In genomic region chr3:62777130-62777529, GRCh38 we compare ENCODE assay signal across 38 cellular contexts.
"Had no signal": no experiment of that assay in that cellular context is flagged by ENCODE, and none has a peak within 500 bp of the region (broad histone marks: within the 10 kb centered on the region; RNA-seq: fewer than 3 reads in every experiment).

No MANE protein-coding gene starts in this region.

- H3K36me3 Mint-ChIP-seq: activated naive CD4-positive, alpha-beta T cell treated with anti-CD3 and anti-CD28 coated beads, Interleukin-2, amount 10 ng/mL, durations not matched to agents 7 days and 5 days; activated naive CD4-positive, alpha-beta T cell treated with anti-CD3 and anti-CD28 coated beads, Interleukin-2, amount 50 U/mL, for 24 hours; activated naive CD4-positive, alpha-beta T cell treated with anti-CD3 and anti-CD28 coated beads, Interleukin-2, amount 50 U/mL, for 72 hours; activated naive CD8-positive, alpha-beta T cell; activated naive CD8-positive, alpha-beta T cell treated with anti-CD3 and anti-CD28 coated beads for 36 hours; activated naive CD8-positive, alpha-beta T cell treated with anti-CD3 and anti-CD28 coated beads, Interleukin-2, amount 10 ng/mL, durations not matched to agents 7 days and 5 days; brain had no signal

- ATAC-seq: activated naive CD4-positive, alpha-beta T cell treated with anti-CD3 and anti-CD28 coated beads, Interleukin-2, amount 50 U/mL, for 72 hours; activated naive CD8-positive, alpha-beta T cell treated with anti-CD3 and anti-CD28 coated beads, Interleukin-2, amount 50 U/mL, for 24 hours; activated T-cell treated with anti-CD3 and anti-CD28 coated beads, Interleukin-2, amount 50 U/mL, for 4 hours; activated T-cell treated with anti-CD3 and anti-CD28 coated beads, Interleukin-2, amount 50 U/mL, for 72 hours; activated T-helper 17 cell treated with anti-CD3 and anti-CD28 coated beads, Interleukin-2, amount 50 U/mL, for 72 hours; body of pancreas had no signal

- H3K27me3 Mint-ChIP-seq: activated naive CD4-positive, alpha-beta T cell treated with anti-CD3 and anti-CD28 coated beads, Interleukin-2, amount 10 ng/mL, durations not matched to agents 7 days and 5 days; activated naive CD8-positive, alpha-beta T cell; activated naive CD8-positive, alpha-beta T cell treated with anti-CD3 and anti-CD28 coated beads for 36 hours; activated naive CD8-positive, alpha-beta T cell treated with anti-CD3 and anti-CD28 coated beads, Interleukin-2, amount 10 ng/mL, durations not matched to agents 7 days and 5 days; activated naive CD8-positive, alpha-beta T cell treated with anti-CD3 and anti-CD28 coated beads, Interleukin-2, amount 50 U/mL, for 24 hours; activated T-cell treated with anti-CD3 and anti-CD28 coated beads, Interleukin-2, amount 50 U/mL, for 24 hours; central memory CD8-positive, alpha-beta T cell had no signal

- H3K27ac ChIP-seq: adrenal gland, ascending aorta, body of pancreas, brain microvascular endothelial cell, breast epithelium, cardiac muscle cell had no signal

- H3K4me3 Mint-ChIP-seq: activated naive CD4-positive, alpha-beta T cell treated with anti-CD3 and anti-CD28 coated beads for 36 hours; activated naive CD4-positive, alpha-beta T cell treated with anti-CD3 and anti-CD28 coated beads, Interleukin-2, amount 10 ng/mL, durations not matched to agents 7 days and 5 days; activated naive CD4-positive, alpha-beta T cell treated with anti-CD3 and anti-CD28 coated beads, Interleukin-2, amount 50 U/mL, for 24 hours; activated naive CD8-positive, alpha-beta T cell; activated naive CD8-positive, alpha-beta T cell treated with anti-CD3 and anti-CD28 coated beads for 36 hours; activated naive CD8-positive, alpha-beta T cell treated with anti-CD3 and anti-CD28 coated beads, Interleukin-2, amount 10 ng/mL, durations not matched to agents 7 days and 5 days; activated naive CD8-positive, alpha-beta T cell treated with anti-CD3 and anti-CD28 coated beads, Interleukin-2, amount 50 U/mL, for 24 hours; activated T-cell treated with anti-CD3 and anti-CD28 coated beads, Interleukin-2, amount 50 U/mL, for 24 hours; activated T-cell treated with anti-CD3 and anti-CD28 coated beads, Interleukin-2, amount 50 U/mL, for 4 hours; activated T-cell treated with anti-CD3 and anti-CD28 coated beads, Interleukin-2, amount 50 U/mL, for 72 hours; activated T-helper 1 cell treated with anti-CD3 and anti-CD28 coated beads, Interleukin-12 subunit alpha, Interleukin-12 subunit beta, Interleukin-2, Interleukin-4 antibody, amounts not matched to agents 30 ng/mL and 10 ng/mL and 1 ng/mL, durations not matched to agents 14 hours and 24 hours and 36 hours; activated T-helper 17 cell treated with anti-CD3 and anti-CD28 coated beads, Interleukin-2, amount 50 U/mL, for 72 hours; brain; central memory CD8-positive, alpha-beta T cell had no signal

- H3K4me1 Mint-ChIP-seq: activated naive CD4-positive, alpha-beta T cell treated with anti-CD3 and anti-CD28 coated beads, Interleukin-2, amount 10 ng/mL, durations not matched to agents 7 days and 5 days; activated naive CD4-positive, alpha-beta T cell treated with anti-CD3 and anti-CD28 coated beads, Interleukin-2, amount 50 U/mL, for 24 hours; activated naive CD8-positive, alpha-beta T cell treated with anti-CD3 and anti-CD28 coated beads for 36 hours; activated naive CD8-positive, alpha-beta T cell treated with anti-CD3 and anti-CD28 coated beads, Interleukin-2, amount 10 ng/mL, durations not matched to agents 7 days and 5 days; activated naive CD8-positive, alpha-beta T cell treated with anti-CD3 and anti-CD28 coated beads, Interleukin-2, amount 50 U/mL, for 24 hours; activated T-helper 17 cell treated with anti-CD3 and anti-CD28 coated beads, Interleukin-2, amount 50 U/mL, for 72 hours; central memory CD8-positive, alpha-beta T cell had no signal

- DNase-seq: activated effector memory CD4-positive, alpha-beta T cell treated with anti-CD3 and anti-CD28 coated beads, Interleukin-2, amount 50 U/mL, for 16 hours; activated effector memory CD4-positive, alpha-beta T cell treated with Interleukin-2 at 50 U/mL for 16 hours; activated gamma-delta T cell; activated gamma-delta T cell treated with Interleukin-2 at 50 U/mL for 16 hours; activated naive CD4-positive, alpha-beta T cell; activated naive CD4-positive, alpha-beta T cell treated with anti-CD3 and anti-CD28 coated beads for 36 hours; activated naive CD4-positive, alpha-beta T cell treated with anti-CD3 and anti-CD28 coated beads, Interleukin-2, amount 10 ng/mL, durations not matched to agents 7 days and 5 days; activated naive CD4-positive, alpha-beta T cell treated with anti-CD3 and anti-CD28 coated beads, Interleukin-2, amount 50 U/mL, for 16 hours; activated naive CD4-positive, alpha-beta T cell treated with Interleukin-2 at 50 U/mL for 16 hours; activated naive CD8-positive, alpha-beta T cell treated with anti-CD3 and anti-CD28 coated beads for 36 hours; activated naive CD8-positive, alpha-beta T cell treated with anti-CD3 and anti-CD28 coated beads, Interleukin-2, amount 10 ng/mL, durations not matched to agents 7 days and 5 days; activated naive CD8-positive, alpha-beta T cell treated with anti-CD3 and anti-CD28 coated beads, Interleukin-2, amount 50 U/mL, for 24 hours; activated T-cell treated with anti-CD3 and anti-CD28 coated beads, Interleukin-2, amount 50 U/mL, for 1 hour; activated T-cell treated with anti-CD3 and anti-CD28 coated beads, Interleukin-2, amount 50 U/mL, for 24 hours; activated T-cell treated with anti-CD3 and anti-CD28 coated beads, Interleukin-2, amount 50 U/mL, for 4 hours; activated T-cell treated with anti-CD3 and anti-CD28 coated beads, Interleukin-2, amount 50 U/mL, for 48 hours; activated T-cell treated with anti-CD3 and anti-CD28 coated beads, Interleukin-2, amount 50 U/mL, for 72 hours; adrenal gland; amniotic stem cell; amygdala; anterior cingulate cortex; aorta; body of pancreas; brain microvascular endothelial cell; caudate nucleus; central memory CD4-positive, alpha-beta T cell; cerebellar nuclear complex had no signal

- H3K27me3 ChIP-seq: adrenal gland, ascending aorta, body of pancreas, brain microvascular endothelial cell, breast epithelium, cardiac muscle cell had no signal

- H3K9me3 Mint-ChIP-seq: activated naive CD4-positive, alpha-beta T cell treated with anti-CD3 and anti-CD28 coated beads for 36 hours; activated naive CD4-positive, alpha-beta T cell treated with anti-CD3 and anti-CD28 coated beads, Interleukin-2, amount 10 ng/mL, durations not matched to agents 7 days and 5 days; activated naive CD4-positive, alpha-beta T cell treated with anti-CD3 and anti-CD28 coated beads, Interleukin-2, amount 50 U/mL, for 24 hours; activated naive CD8-positive, alpha-beta T cell treated with anti-CD3 and anti-CD28 coated beads for 36 hours; activated naive CD8-positive, alpha-beta T cell treated with anti-CD3 and anti-CD28 coated beads, Interleukin-2, amount 10 ng/mL, durations not matched to agents 7 days and 5 days; activated T-cell treated with anti-CD3 and anti-CD28 coated beads, Interleukin-2, amount 50 U/mL, for 24 hours; activated T-cell treated with anti-CD3 and anti-CD28 coated beads, Interleukin-2, amount 50 U/mL, for 4 hours; activated T-helper 1 cell treated with anti-CD3 and anti-CD28 coated beads, Interleukin-12 subunit alpha, Interleukin-12 subunit beta, Interleukin-2, Interleukin-4 antibody, amounts not matched to agents 30 ng/mL and 10 ng/mL and 1 ng/mL, durations not matched to agents 14 hours and 24 hours and 36 hours; activated T-helper 2 cell treated with anti-CD3 and anti-CD28 coated beads, Interferon-gamma antibody, Interleukin-2, Interleukin-4, amounts not matched to agents 10 μg/mL and 5 μg/mL and 100 μg/mL, durations not matched to agents 14 hours and 24 hours and 36 hours; brain had no signal

- H3K4me1 ChIP-seq: adrenal gland, ascending aorta, body of pancreas, breast epithelium had no signal

- H3K9me3 ChIP-seq: adrenal gland, ascending aorta, body of pancreas, breast epithelium had no signal

- H3K36me3 ChIP-seq: adrenal gland, ascending aorta, brain microvascular endothelial cell, breast epithelium, cardiac muscle cell had no signal

- H3K4me3 ChIP-seq: adrenal gland, ascending aorta, body of pancreas, breast epithelium, cardiac muscle cell had no signal

- H3K27ac Mint-ChIP-seq: activated naive CD4-positive, alpha-beta T cell treated with anti-CD3 and anti-CD28 coated beads for 36 hours; activated naive CD4-positive, alpha-beta T cell treated with anti-CD3 and anti-CD28 coated beads, Interleukin-2, amount 10 ng/mL, durations not matched to agents 7 days and 5 days; activated naive CD4-positive, alpha-beta T cell treated with anti-CD3 and anti-CD28 coated beads, Interleukin-2, amount 50 U/mL, for 24 hours; activated naive CD4-positive, alpha-beta T cell treated with anti-CD3 and anti-CD28 coated beads, Interleukin-2, amount 50 U/mL, for 72 hours; activated naive CD8-positive, alpha-beta T cell; activated naive CD8-positive, alpha-beta T cell treated with anti-CD3 and anti-CD28 coated beads for 36 hours; activated naive CD8-positive, alpha-beta T cell treated with anti-CD3 and anti-CD28 coated beads, Interleukin-2, amount 10 ng/mL, durations not matched to agents 7 days and 5 days; activated naive CD8-positive, alpha-beta T cell treated with anti-CD3 and anti-CD28 coated beads, Interleukin-2, amount 50 U/mL, for 24 hours; activated T-cell treated with anti-CD3 and anti-CD28 coated beads, Interleukin-2, amount 50 U/mL, for 24 hours; activated T-cell treated with anti-CD3 and anti-CD28 coated beads, Interleukin-2, amount 50 U/mL, for 72 hours; activated T-helper 1 cell treated with anti-CD3 and anti-CD28 coated beads, Interleukin-12 subunit alpha, Interleukin-12 subunit beta, Interleukin-2, Interleukin-4 antibody, amounts not matched to agents 30 ng/mL and 10 ng/mL and 1 ng/mL, durations not matched to agents 14 hours and 24 hours and 36 hours; activated T-helper 17 cell treated with anti-CD3 and anti-CD28 coated beads, Interleukin-2, amount 50 U/mL, for 72 hours; activated T-helper 2 cell treated with anti-CD3 and anti-CD28 coated beads, Interferon-gamma antibody, Interleukin-2, Interleukin-4, amounts not matched to agents 10 μg/mL and 5 μg/mL and 100 μg/mL, durations not matched to agents 14 hours and 24 hours and 36 hours had no signal
